In the genomic region with DNA sequence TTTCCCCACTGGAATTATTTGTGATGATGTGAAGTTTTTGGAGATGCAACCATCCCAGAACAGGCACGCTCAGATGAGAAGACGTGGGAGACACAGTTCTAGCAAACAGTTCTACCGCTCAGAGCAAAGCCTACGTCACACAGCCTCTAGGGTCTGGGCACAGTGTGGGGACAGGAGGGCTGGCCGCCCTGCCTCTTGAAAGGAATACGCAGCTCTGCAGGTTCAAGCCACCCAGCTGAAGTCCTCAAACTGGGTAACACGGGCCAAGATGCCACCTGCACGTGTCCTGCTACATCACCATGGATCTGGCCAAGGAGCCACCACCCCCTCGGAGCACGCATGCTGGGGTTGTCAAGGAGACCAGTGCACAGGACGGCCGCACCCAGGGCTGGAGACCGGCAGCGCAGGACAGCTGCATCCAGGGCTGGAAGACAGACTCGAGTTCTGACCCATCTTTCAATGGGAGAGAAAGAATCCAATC, we compare ENCODE assay signal across 11 cellular contexts.
DNase-seq lines count a peak whose midpoint lies in the region; ATAC-seq and TF ChIP-seq lines count a peak whose summit lies in the region.
"Had no signal": no experiment of that assay in that cellular context is flagged by ENCODE, and none has a peak within 500 bp of the region (broad histone marks: within the 10 kb centered on the region; RNA-seq: fewer than 3 reads in every experiment).

No MANE protein-coding gene starts in this region.

- no peak overlapping the region for H3K4me3 ChIP-seq in cardiac muscle cell
- H3K4me3 ChIP-seq in right atrium auricular region: no peak overlapping the region
- H3K4me3 ChIP-seq in mucosa of descending colon: no peak overlapping the region
- H3K4me3 ChIP-seq in upper lobe of right lung: no peak overlapping the region
- H3K4me3 ChIP-seq: right lobe of liver had no signal

- H3K9me3 ChIP-seq in cardiac muscle cell (ENCODE audit: low read depth): no peaks in the 10 kb centered on the region
- H3K9me3 ChIP-seq in right atrium auricular region: no peaks in the 10 kb centered on the region
- H3K9me3 ChIP-seq in mucosa of descending colon: no peaks in the 10 kb centered on the region
- no peaks in the 10 kb centered on the region for H3K9me3 ChIP-seq in upper lobe of right lung
- H3K9me3 ChIP-seq: BE2C, right lobe of liver had no signal

- peak overlapping the region; percentile 84 for H3K27ac ChIP-seq in cardiac muscle cell
- H3K27ac ChIP-seq in right atrium auricular region: no peak overlapping the region
- H3K27ac ChIP-seq in upper lobe of right lung: peak overlapping the region; percentile 42
- H3K27ac ChIP-seq: HL-60, right lobe of liver had no signal

- peaks cover 3% of the 10 kb centered on the region for H3K36me3 Mint-ChIP-seq in activated naive CD8-positive, alpha-beta T cell

- H3K27me3 ChIP-seq in cardiac muscle cell (no peaks in the 10 kb centered on the region), right atrium auricular region (no peaks in the 10 kb centered on the region), upper lobe of right lung (no peaks in the 10 kb centered on the region)
- H3K27me3 ChIP-seq: BE2C, right lobe of liver had no signal

- H3K4me1 Mint-ChIP-seq in activated naive CD8-positive, alpha-beta T cell (ENCODE audit: low read depth): peaks cover 90% of the 10 kb centered on the region

- ATAC-seq in mucosa of descending colon (peak; percentile 58), upper lobe of right lung (peak; percentile 22), omental fat pad (ENCODE audit: low FRiP score) (no peak), HG03442 (IDR thresholded peaks at IDR 0.05; ENCODE audit: unreplicated experiment) (no peak), HG03097 (IDR thresholded peaks at IDR 0.05; ENCODE audit: low FRiP score, unreplicated experiment) (no peak)

- intact Hi-C loops in mucosa of descending colon (cut with DNase I, micrococcal nuclease): no loop called here
- intact Hi-C loops in upper lobe of right lung (cut with DNase I): no loop called here

- DNase-seq in cardiac muscle cell (ENCODE audit: low read depth in 1 of 2, low spot score in 1 of 2) (no peak), right atrium auricular region (ENCODE audit: low spot score) (no peak), mucosa of descending colon (peak in 1 of 3 donors; percentile 45), upper lobe of right lung (no peak), omental fat pad (ENCODE audit: low spot score) (no peak)
- DNase-seq: BE2C had no signal

- H3K36me3 ChIP-seq in cardiac muscle cell (no peaks in the 10 kb centered on the region), right atrium auricular region (no peaks in the 10 kb centered on the region), mucosa of descending colon (ENCODE audit: low read depth) (no peaks in the 10 kb centered on the region), upper lobe of right lung (no peaks in the 10 kb centered on the region)
- H3K36me3 ChIP-seq: BE2C, right lobe of liver had no signal

- no peaks in the 10 kb centered on the region for H3K27me3 Mint-ChIP-seq in activated naive CD8-positive, alpha-beta T cell

- H3K4me3 Mint-ChIP-seq in activated naive CD8-positive, alpha-beta T cell: peak overlapping the region; percentile 84

- no peaks in the 10 kb centered on the region for H3K9me3 Mint-ChIP-seq in activated naive CD8-positive, alpha-beta T cell (ENCODE audit: low read depth)

- peak overlapping the region; percentile 86 for H3K27ac Mint-ChIP-seq in activated naive CD8-positive, alpha-beta T cell

- peaks cover 42% of the 10 kb centered on the region for H3K4me1 ChIP-seq in cardiac muscle cell (ENCODE audit: low read depth)
- peaks cover 0 to 12% of the 10 kb centered on the region in 2 donors for H3K4me1 ChIP-seq in right atrium auricular region
- no peaks in the 10 kb centered on the region for H3K4me1 ChIP-seq in mucosa of descending colon (ENCODE audit: low read depth)
- peaks cover 17% of the 10 kb centered on the region for H3K4me1 ChIP-seq in upper lobe of right lung

- TF ChIP-seq CTCF in cardiac muscle cell (IDR thresholded peaks at IDR 0.05; ENCODE audit: low read depth, low read length) (no peak), right atrium auricular region (IDR thresholded peaks at IDR 0.05) (no peak), mucosa of descending colon (IDR thresholded peaks at IDR 0.05) (no peak), upper lobe of right lung (IDR thresholded peaks at IDR 0.05) (no peak), omental fat pad (IDR thresholded peaks at IDR 0.05) (no peak)

Comparison
In these comparisons a context has a peak if more than half of its experiments do, and no peak if none do; other contexts are left out.
1. H3K27ac ChIP-seq: peak in cardiac muscle cell (single experiment) and upper lobe of right lung (single experiment); none in right atrium auricular region (0 of 2).
2. ATAC-seq: peak in mucosa of descending colon (single experiment) and upper lobe of right lung (single experiment); none in omental fat pad (single experiment), HG03442 (single experiment) and HG03097 (single experiment).